7 cellular contexts compared by ENCODE assay signal in the genomic region with DNA sequence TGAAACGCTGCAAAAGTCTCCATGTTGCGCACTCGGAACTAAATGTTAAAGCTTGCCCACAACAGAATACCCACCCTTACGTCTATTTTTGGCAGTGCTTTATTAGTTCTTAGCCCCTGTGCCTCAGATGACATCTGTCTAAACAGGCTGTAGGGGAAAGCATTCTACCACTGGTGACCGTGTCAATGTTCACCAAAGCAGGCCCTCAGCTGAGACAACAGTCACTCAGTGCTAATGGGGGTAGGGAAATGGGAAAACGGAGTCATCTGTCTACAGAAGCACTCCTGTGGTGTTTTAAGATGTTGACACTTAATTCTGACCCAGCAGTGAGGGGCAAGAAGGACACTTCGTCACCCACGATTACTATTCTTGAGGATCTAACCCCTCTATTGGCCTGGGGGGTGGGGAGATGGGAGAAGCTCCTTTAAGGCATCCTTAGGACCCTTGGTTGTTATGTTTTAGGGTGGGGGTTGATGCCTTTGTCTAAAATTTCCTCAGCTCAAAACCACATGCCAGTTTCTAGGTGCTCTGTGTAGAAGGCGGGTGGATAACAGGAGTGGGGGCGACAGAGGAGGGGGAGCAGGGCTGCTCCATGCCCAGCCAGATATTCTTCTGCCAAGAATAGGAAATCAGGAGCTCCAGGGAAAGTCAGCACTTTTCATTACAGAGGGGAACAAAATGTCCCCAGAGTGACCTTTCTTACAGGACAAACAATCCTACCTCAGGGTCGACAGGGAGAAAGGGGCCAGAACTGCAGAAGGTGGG. TPM values are rescaled to one million over a fixed set of nuclear protein-coding genes. Genes with fewer than 3 reads are reported as not detected.
DNase-seq lines count a peak whose midpoint lies in the region; ATAC-seq and TF ChIP-seq lines count a peak whose summit lies in the region.
"Had no signal": no experiment of that assay in that cellular context is flagged by ENCODE, and none has a peak within 500 bp of the region (broad histone marks: within the 10 kb centered on the region; RNA-seq: fewer than 3 reads in every experiment).

No MANE protein-coding gene starts in this region.

- no peak for TF ChIP-seq CTCF in esophagus muscularis mucosa (IDR thresholded peaks at IDR 0.05)
- TF ChIP-seq CTCF in prostate gland (IDR thresholded peaks at IDR 0.05), result no peak

- peaks cover 11 to 29% (median 24%) of the 10 kb centered on the region in 4 donors for H3K36me3 ChIP-seq in esophagus muscularis mucosa
- no peaks in the 10 kb centered on the region for H3K36me3 ChIP-seq in prostate gland

- peaks cover 20% of the 10 kb centered on the region for H3K4me1 Mint-ChIP-seq in activated T-helper 1 cell treated with anti-CD3 and anti-CD28 coated beads, Interleukin-12 subunit alpha, Interleukin-12 subunit beta, Interleukin-2, Interleukin-4 antibody, amounts not matched to agents 30 ng/mL and 10 ng/mL and 1 ng/mL, durations not matched to agents 14 hours and 24 hours and 36 hours (ENCODE audit: low read depth)

- no peaks in the 10 kb centered on the region for H3K36me3 Mint-ChIP-seq in activated T-helper 1 cell treated with anti-CD3 and anti-CD28 coated beads, Interleukin-12 subunit alpha, Interleukin-12 subunit beta, Interleukin-2, Interleukin-4 antibody, amounts not matched to agents 30 ng/mL and 10 ng/mL and 1 ng/mL, durations not matched to agents 14 hours and 24 hours and 36 hours (ENCODE audit: low read depth)

- intact Hi-C loops in esophagus muscularis mucosa (cut with DNase I) (no loop called here), prostate gland (cut with DNase I) (no loop called here)
- intact Hi-C loops in activated T-helper 1 cell treated with anti-CD3 and anti-CD28 coated beads, Interleukin-12 subunit alpha, Interleukin-12 subunit beta, Interleukin-2, Interleukin-4 antibody, amounts not matched to agents 30 ng/mL and 10 ng/mL and 1 ng/mL, durations not matched to agents 14 hours and 24 hours and 36 hours (cut with micrococcal nuclease), result loop anchor here (10.0 kb wide), 1 partner anchor 363 kb away; a partner anchor contains a TSS

- H3K27ac Mint-ChIP-seq in activated T-helper 1 cell treated with anti-CD3 and anti-CD28 coated beads, Interleukin-12 subunit alpha, Interleukin-12 subunit beta, Interleukin-2, Interleukin-4 antibody, amounts not matched to agents 30 ng/mL and 10 ng/mL and 1 ng/mL, durations not matched to agents 14 hours and 24 hours and 36 hours, result no peak overlapping the region

- no peaks in the 10 kb centered on the region for H3K9me3 ChIP-seq in esophagus muscularis mucosa
- no peaks in the 10 kb centered on the region for H3K9me3 ChIP-seq in prostate gland

- peaks cover 59% of the 10 kb centered on the region for H3K27me3 Mint-ChIP-seq in activated T-helper 1 cell treated with anti-CD3 and anti-CD28 coated beads, Interleukin-12 subunit alpha, Interleukin-12 subunit beta, Interleukin-2, Interleukin-4 antibody, amounts not matched to agents 30 ng/mL and 10 ng/mL and 1 ng/mL, durations not matched to agents 14 hours and 24 hours and 36 hours (ENCODE audit: insufficient read depth)

- peaks cover 52 to 76% (median 71%) of the 10 kb centered on the region in 4 donors for H3K4me1 ChIP-seq in esophagus muscularis mucosa
- no peaks in the 10 kb centered on the region for H3K4me1 ChIP-seq in prostate gland (replicated peaks)

- TF ChIP-seq POLR2A in esophagus muscularis mucosa (IDR thresholded peaks at IDR 0.05; ENCODE audit: low read depth) (no peak), prostate gland (IDR thresholded peaks at IDR 0.05) (no peak)

- H3K9me3 Mint-ChIP-seq in activated T-helper 1 cell treated with anti-CD3 and anti-CD28 coated beads, Interleukin-12 subunit alpha, Interleukin-12 subunit beta, Interleukin-2, Interleukin-4 antibody, amounts not matched to agents 30 ng/mL and 10 ng/mL and 1 ng/mL, durations not matched to agents 14 hours and 24 hours and 36 hours, result no peaks in the 10 kb centered on the region

- H3K4me3 ChIP-seq in esophagus muscularis mucosa, result peak overlapping the region; percentile 20 to 80 (median 67)
- no peak overlapping the region for H3K4me3 ChIP-seq in prostate gland

- no peaks in the 10 kb centered on the region for H3K27me3 ChIP-seq in esophagus muscularis mucosa
- no peaks in the 10 kb centered on the region for H3K27me3 ChIP-seq in prostate gland (replicated peaks; ENCODE audit: insufficient read depth)

- H3K27ac ChIP-seq in esophagus muscularis mucosa (replicated peaks in 1 of 4) (peak overlapping the region; percentile 91 to 95 (median 94)), prostate gland (peak overlapping the region; percentile 53 to 59)

- H3K4me3 Mint-ChIP-seq in activated T-helper 1 cell treated with anti-CD3 and anti-CD28 coated beads, Interleukin-12 subunit alpha, Interleukin-12 subunit beta, Interleukin-2, Interleukin-4 antibody, amounts not matched to agents 30 ng/mL and 10 ng/mL and 1 ng/mL, durations not matched to agents 14 hours and 24 hours and 36 hours, result no peak overlapping the region

- no peak for TF ChIP-seq EP300 in esophagus muscularis mucosa (IDR thresholded peaks at IDR 0.05)

- 73% methylated on average over 10 of the region's 11 CpGs for WGBS in esophagus muscularis mucosa
- WGBS in prostate gland, result 60% methylated on average over 11 of the region's 11 CpGs

- DNase-seq in NCI-H69 (lab: John Stamatoyannopoulos, UW) (peak; percentile 32), esophagus muscularis mucosa (ENCODE audit: extremely low spot score) (no peak), prostate gland (ENCODE audit: low spot score) (no peak), amniotic stem cell (lab: John Stamatoyannopoulos, UW) (no peak)
- DNase-seq in activated T-helper 1 cell treated with anti-CD3 and anti-CD28 coated beads, Interleukin-12 subunit alpha, Interleukin-12 subunit beta, Interleukin-2, Interleukin-4 antibody, amounts not matched to agents 30 ng/mL and 10 ng/mL and 1 ng/mL, durations not matched to agents 14 hours and 24 hours and 36 hours (ENCODE audit: low spot score), result no peak

- no peak for ATAC-seq in HG03135 (IDR thresholded peaks at IDR 0.05; ENCODE audit: unreplicated experiment)

RNA-seq across cellular contexts. Expression of a gene that starts 15.6 kb away (rescaled TPM):
- total RNA-seq in esophagus muscularis mucosa, result under 1 TPM in 1 of 4 donors, not detected in 3; 0.11 TPM
- total RNA-seq in prostate gland, result not detected
- not detected in 2 replicates for total RNA-seq in activated T-helper 1 cell treated with anti-CD3 and anti-CD28 coated beads, Interleukin-12 subunit alpha, Interleukin-12 subunit beta, Interleukin-2, Interleukin-4 antibody, amounts not matched to agents 30 ng/mL and 10 ng/mL and 1 ng/mL, durations not matched to agents 14 hours and 24 hours and 36 hours
- total RNA-seq: LHCN-M2 had no signal

RNA-seq across cellular contexts. Expression of a gene that starts 19.3 kb away (rescaled TPM):
- total RNA-seq in esophagus muscularis mucosa (1 to 10 TPM; 4.6 to 9.9 (median 6.1) TPM), prostate gland (10 to 100 TPM in 1 of 2 donors, 1 to 10 TPM in 1; 2.3 to 10.8 TPM)
- total RNA-seq in activated T-helper 1 cell treated with anti-CD3 and anti-CD28 coated beads, Interleukin-12 subunit alpha, Interleukin-12 subunit beta, Interleukin-2, Interleukin-4 antibody, amounts not matched to agents 30 ng/mL and 10 ng/mL and 1 ng/mL, durations not matched to agents 14 hours and 24 hours and 36 hours, result 0.22 and 0.36 TPM in 2 replicates

RNA-seq across cellular contexts. Expression of a gene that starts 21.5 kb away (rescaled TPM):
- 10 to 100 TPM; 23.7 to 74.3 (median 51.6) TPM for total RNA-seq in esophagus muscularis mucosa
- total RNA-seq in prostate gland, result 10 to 100 TPM; 15.3 to 20.2 TPM
- total RNA-seq in activated T-helper 1 cell treated with anti-CD3 and anti-CD28 coated beads, Interleukin-12 subunit alpha, Interleukin-12 subunit beta, Interleukin-2, Interleukin-4 antibody, amounts not matched to agents 30 ng/mL and 10 ng/mL and 1 ng/mL, durations not matched to agents 14 hours and 24 hours and 36 hours, result not detected in 2 replicates

RNA-seq across cellular contexts. Expression of a gene that starts 27.8 kb away (rescaled TPM):
- total RNA-seq in esophagus muscularis mucosa, result 10 to 100 TPM; 14.2 to 33.2 (median 20.9) TPM
- 10 to 100 TPM; 17.6 to 34.2 TPM for total RNA-seq in prostate gland
- total RNA-seq in activated T-helper 1 cell treated with anti-CD3 and anti-CD28 coated beads, Interleukin-12 subunit alpha, Interleukin-12 subunit beta, Interleukin-2, Interleukin-4 antibody, amounts not matched to agents 30 ng/mL and 10 ng/mL and 1 ng/mL, durations not matched to agents 14 hours and 24 hours and 36 hours, result 26.1 and 27.9 TPM in 2 replicates

RNA-seq across cellular contexts. Expression of a gene that starts 45.2 kb away (rescaled TPM):
- 1,000 to 10,000 TPM in 1 of 4 donors, 100 to 1,000 TPM in 3; 607 to 1,312 (median 805) TPM for total RNA-seq in esophagus muscularis mucosa
- 100 to 1,000 TPM; 156 to 292 TPM for total RNA-seq in prostate gland
- total RNA-seq in activated T-helper 1 cell treated with anti-CD3 and anti-CD28 coated beads, Interleukin-12 subunit alpha, Interleukin-12 subunit beta, Interleukin-2, Interleukin-4 antibody, amounts not matched to agents 30 ng/mL and 10 ng/mL and 1 ng/mL, durations not matched to agents 14 hours and 24 hours and 36 hours, result 6.0 and 6.6 TPM in 2 replicates

Comparison
In these comparisons a context has a peak if more than half of its experiments do, and no peak if none do; other contexts are left out.
1. H3K4me3 ChIP-seq: peak in esophagus muscularis mucosa (4 of 4); none in prostate gland (0 of 2).
2. RNA of a gene that starts 21.5 kb away (total RNA-seq): 23.7 to 74.3 TPM in esophagus muscularis mucosa and 15.3 to 20.2 TPM in prostate gland; not detected in activated T-helper 1 cell treated with anti-CD3 and anti-CD28 coated beads, Interleukin-12 subunit alpha, Interleukin-12 subunit beta, Interleukin-2, Interleukin-4 antibody, amounts not matched to agents 30 ng/mL and 10 ng/mL and 1 ng/mL, durations not matched to agents 14 hours and 24 hours and 36 hours; every median in the first group is over 10 times any median in the second.